In the genomic region with DNA sequence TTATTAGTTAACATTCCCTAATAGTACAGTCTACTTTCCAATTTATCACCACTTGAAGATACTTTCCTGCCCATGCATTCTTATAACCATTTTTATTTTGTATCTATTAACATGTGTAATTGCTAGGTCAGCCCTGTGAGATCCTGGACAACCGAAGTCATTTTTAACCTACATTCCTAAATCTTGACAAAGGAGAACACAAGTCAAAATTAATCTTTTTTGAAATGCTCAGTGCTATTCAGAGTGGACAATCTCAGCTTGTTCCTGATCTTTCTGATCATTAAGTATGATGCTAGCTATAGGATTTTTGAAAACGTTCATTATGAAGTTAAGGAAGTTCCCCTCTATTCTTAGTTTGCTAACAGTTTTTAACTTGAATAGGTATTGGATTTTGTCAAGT, we compare ENCODE assay signal across 1 cellular context.
TF ChIP-seq lines count a peak whose summit lies in the region.

No MANE protein-coding gene starts in this region.

TF ChIP-seq in SK-N-SH treated with all-trans-retinoic acid at 6 μM for 48 hours, 23 proteins besides CTCF, POLR2A, EP300 and RAD21 (continued from another document):
- no peak for TF ChIP-seq ZNF8 (CRISPR knock-in tag; IDR thresholded peaks at IDR 0.05)
